ENCODE assay signal across 31 cellular contexts in genomic region chr5:123174916-123175481, GRCh38.
DNase-seq lines count a peak whose midpoint lies in the region; ATAC-seq and TF ChIP-seq lines count a peak whose summit lies in the region.
"Had no signal": no experiment of that assay in that cellular context is flagged by ENCODE, and none has a peak within 500 bp of the region (broad histone marks: within the 10 kb centered on the region; RNA-seq: fewer than 3 reads in every experiment).

No MANE protein-coding gene starts in this region.

- no peaks in the 10 kb centered on the region for H3K27me3 Mint-ChIP-seq in endodermal cell (ENCODE audit: insufficient read depth)

- H3K9ac ChIP-seq in Loucy (ENCODE audit: low read depth, low read length, poor library complexity, severe bottlenecking) (no peak overlapping the region), endodermal cell (ENCODE audit: extremely low read depth, low read length, poor library complexity, severe bottlenecking) (no peak overlapping the region), smooth muscle cell (ENCODE audit: low read depth) (no peak overlapping the region)
- H3K9ac ChIP-seq: BLaER1 treated with 17β-estradiol and CSF1 and Interleukin-3, amounts not matched to agents 10 nM and 100 nM; GM23248; KMS-11; parathyroid adenoma had no signal

- H3K9me3 ChIP-seq in Loucy (ENCODE audit: insufficient read depth, low read depth, low read length) (no peaks in the 10 kb centered on the region), endodermal cell (ENCODE audit: control insufficient read depth, low read length) (no peaks in the 10 kb centered on the region), smooth muscle cell (replicated peaks; ENCODE audit: low read depth) (no peaks in the 10 kb centered on the region), WERI-Rb-1 (ENCODE audit: severe bottlenecking) (no peaks in the 10 kb centered on the region)
- H3K9me3 ChIP-seq: BLaER1 treated with 17β-estradiol and CSF1 and Interleukin-3, amounts not matched to agents 10 nM and 100 nM; esophagus squamous epithelium; SJCRH30 had no signal

- H3K4me3 Mint-ChIP-seq in endodermal cell, result no peak overlapping the region
- H3K4me3 Mint-ChIP-seq: activated CD4-positive, alpha-beta T cell treated with anti-CD3 and anti-CD28 coated beads for 36 hours; memory B cell; neural crest cell had no signal

- no peaks in the 10 kb centered on the region for H4K20me1 ChIP-seq in Loucy (ENCODE audit: insufficient read depth, low read length, poor library complexity, severe bottlenecking)
- H4K20me1 ChIP-seq in smooth muscle cell (ENCODE audit: low read depth), result no peaks in the 10 kb centered on the region
- H4K20me1 ChIP-seq: BLaER1 treated with 17β-estradiol and CSF1 and Interleukin-3, amounts not matched to agents 10 nM and 100 nM had no signal

- DNase-seq in endodermal cell (no peak), smooth muscle cell (lab: John Stamatoyannopoulos, UW; ENCODE audit: unreplicated experiment) (no peak), WERI-Rb-1 (no peak)
- DNase-seq: activated CD4-positive, alpha-beta T cell treated with anti-CD3 and anti-CD28 coated beads for 36 hours; activated CD8-positive, alpha-beta memory T cell treated with anti-CD3 and anti-CD28 coated beads for 24 hours; activated naive CD4-positive, alpha-beta T cell treated with anti-CD3 and anti-CD28 coated beads, Interleukin-2, amount 50 U/mL, for 16 hours; activated T-cell treated with anti-CD3 and anti-CD28 coated beads for 4 hours; brain microvascular endothelial cell; cerebellar nuclear complex; COR-L47; esophagus squamous epithelium; GM23248; NCI-H1417; NCI-H2081 treated with DMSO at 0.1 percent for 48 hours; NCI-H345; NCI-H774; SJCRH30; stimulated activated naive CD8-positive, alpha-beta T cell treated with anti-CD3 and anti-CD28 coated beads, Interleukin-15, Interleukin-2, amounts not matched to agents 100 U/mL and 50 U/mL, for 24 hours; SW 1271 had no signal

- H2AFZ ChIP-seq in Loucy (ENCODE audit: low read length), result no peak overlapping the region
- H2AFZ ChIP-seq in smooth muscle cell (ENCODE audit: low read depth), result no peak overlapping the region
- H2AFZ ChIP-seq: GM23248, parathyroid adenoma had no signal

- no peaks in the 10 kb centered on the region for H3K27me3 ChIP-seq in Loucy (ENCODE audit: insufficient read depth, low read length, poor library complexity, severe bottlenecking)
- H3K27me3 ChIP-seq in endodermal cell (ENCODE audit: control insufficient read depth, insufficient read depth, low read length, poor library complexity, severe bottlenecking), result no peaks in the 10 kb centered on the region
- H3K27me3 ChIP-seq in smooth muscle cell (ENCODE audit: low read depth), result no peaks in the 10 kb centered on the region
- H3K27me3 ChIP-seq in WERI-Rb-1 (ENCODE audit: insufficient read depth, low read depth, severe bottlenecking), result no peaks in the 10 kb centered on the region
- H3K27me3 ChIP-seq: BLaER1 treated with 17β-estradiol and CSF1 and Interleukin-3, amounts not matched to agents 10 nM and 100 nM; brain microvascular endothelial cell; esophagus squamous epithelium; SJCRH30 had no signal

- H3K4me1 ChIP-seq in Loucy (ENCODE audit: insufficient read depth, low read length, poor library complexity, severe bottlenecking), result no peaks in the 10 kb centered on the region
- no peaks in the 10 kb centered on the region for H3K4me1 ChIP-seq in endodermal cell (ENCODE audit: control insufficient read depth, insufficient read depth, low read length)
- peaks cover 20% of the 10 kb centered on the region for H3K4me1 ChIP-seq in smooth muscle cell (ENCODE audit: low read depth)
- H3K4me1 ChIP-seq: BLaER1 treated with 17β-estradiol and CSF1 and Interleukin-3, amounts not matched to agents 10 nM and 100 nM; parathyroid adenoma; SJCRH30 had no signal

- H3K4me2 ChIP-seq in Loucy (ENCODE audit: low read depth, low read length, poor library complexity, severe bottlenecking) (no peak overlapping the region), smooth muscle cell (peak overlapping the region; percentile 44)
- H3K4me2 ChIP-seq: BLaER1 treated with 17β-estradiol and CSF1 and Interleukin-3, amounts not matched to agents 10 nM and 100 nM; KMS-11 had no signal

- H3K9me3 Mint-ChIP-seq in endodermal cell, result no peaks in the 10 kb centered on the region
- H3K9me3 Mint-ChIP-seq: activated T-helper 2 cell treated with anti-CD3 and anti-CD28 coated beads, Interferon-gamma antibody, Interleukin-2, Interleukin-4, amounts not matched to agents 10 μg/mL and 5 μg/mL and 100 μg/mL, durations not matched to agents 14 hours and 24 hours and 36 hours; memory B cell; neural crest cell had no signal

- TF ChIP-seq CTCF in GM12872 (IDR thresholded peaks at IDR 0.05; ENCODE audit: insufficient read depth, low read depth, low read length) (peak; percentile 26; the same call in 1 of the 3 replicates), Loucy (conservative IDR thresholded peaks at IDR 0.05; ENCODE audit: low read length) (peak; percentile 30; the same call in 1 of the 2 replicates), endodermal cell (conservative IDR thresholded peaks at IDR 0.05) (peak; percentile 64), smooth muscle cell (IDR thresholded peaks at IDR 0.05; ENCODE audit: borderline replicate concordance, insufficient read depth, poor library complexity, severe bottlenecking) (no peak), WERI-Rb-1 (IDR thresholded peaks at IDR 0.05; ENCODE audit: low read depth, low read length) (no peak)

- no peak for ATAC-seq in GM19324 (IDR thresholded peaks at IDR 0.05; ENCODE audit: low FRiP score, unreplicated experiment)
- no peak for ATAC-seq in HG03280 (IDR thresholded peaks at IDR 0.05; ENCODE audit: unreplicated experiment)
- ATAC-seq: activated CD4-positive, alpha-beta T cell treated with anti-CD3 and anti-CD28 coated beads for 36 hours; left lobe of liver; stimulated activated naive CD8-positive, alpha-beta T cell treated with anti-CD3 and anti-CD28 coated beads, Interleukin-15, Interleukin-2, amounts not matched to agents 100 U/mL and 50 U/mL, for 24 hours had no signal

- H3F3A ChIP-seq in Loucy (ENCODE audit: low read depth) (no peaks in the 10 kb centered on the region), smooth muscle cell (ENCODE audit: low read depth) (peaks cover 24% of the 10 kb centered on the region)

- no peaks in the 10 kb centered on the region for H3K9me2 ChIP-seq in Loucy (replicated peaks; ENCODE audit: low read depth, low read length)

- no peaks in the 10 kb centered on the region for H3K36me3 ChIP-seq in Loucy (ENCODE audit: insufficient read depth, low read length)
- H3K36me3 ChIP-seq in endodermal cell (ENCODE audit: control insufficient read depth, insufficient read depth, low read length), result no peaks in the 10 kb centered on the region
- no peaks in the 10 kb centered on the region for H3K36me3 ChIP-seq in smooth muscle cell (ENCODE audit: low read depth)
- H3K36me3 ChIP-seq in WERI-Rb-1, result no peaks in the 10 kb centered on the region
- H3K36me3 ChIP-seq: BLaER1 treated with 17β-estradiol and CSF1 and Interleukin-3, amounts not matched to agents 10 nM and 100 nM; brain microvascular endothelial cell; esophagus squamous epithelium; SJCRH30 had no signal

- H3K27ac ChIP-seq in endodermal cell (ENCODE audit: low read depth, low read length) (no peak overlapping the region), smooth muscle cell (ENCODE audit: low read depth) (peak overlapping the region; percentile 93), WERI-Rb-1 (no peak overlapping the region)
- H3K27ac ChIP-seq: BLaER1 treated with 17β-estradiol and CSF1 and Interleukin-3, amounts not matched to agents 10 nM and 100 nM; brain microvascular endothelial cell; esophagus squamous epithelium; GM23248; KMS-11; parathyroid adenoma; SJCRH30; skin epidermis had no signal

- H3K4me1 Mint-ChIP-seq in endodermal cell, result peaks cover 7% of the 10 kb centered on the region
- H3K4me1 Mint-ChIP-seq: activated CD4-positive, alpha-beta T cell treated with anti-CD3 and anti-CD28 coated beads for 36 hours; memory B cell; neural crest cell had no signal

- H3K79me2 ChIP-seq in Loucy (ENCODE audit: insufficient read depth, low read length) (no peaks in the 10 kb centered on the region), smooth muscle cell (ENCODE audit: low read depth) (peaks cover 10% of the 10 kb centered on the region)
- H3K79me2 ChIP-seq: parathyroid adenoma had no signal

- H3K4me3 ChIP-seq in Loucy (ENCODE audit: low read length, poor library complexity, severe bottlenecking), result no peak overlapping the region
- no peak overlapping the region for H3K4me3 ChIP-seq in endodermal cell (ENCODE audit: low read length)
- H3K4me3 ChIP-seq in smooth muscle cell, result no peak overlapping the region
- no peak overlapping the region for H3K4me3 ChIP-seq in WERI-Rb-1 (ENCODE audit: low read depth, low read length)
- H3K4me3 ChIP-seq: BLaER1 treated with 17β-estradiol and CSF1 and Interleukin-3, amounts not matched to agents 10 nM and 100 nM; esophagus squamous epithelium; GM23248; SJCRH30; skin epidermis had no signal

- no peak overlapping the region for H3K27ac Mint-ChIP-seq in endodermal cell
- H3K27ac Mint-ChIP-seq: activated CD4-positive, alpha-beta T cell treated with anti-CD3 and anti-CD28 coated beads for 36 hours; activated T-helper 2 cell treated with anti-CD3 and anti-CD28 coated beads, Interferon-gamma antibody, Interleukin-2, Interleukin-4, amounts not matched to agents 10 μg/mL and 5 μg/mL and 100 μg/mL, durations not matched to agents 14 hours and 24 hours and 36 hours; memory B cell had no signal

- H3K36me3 Mint-ChIP-seq in endodermal cell (ENCODE audit: low read depth), result no peaks in the 10 kb centered on the region
- H3K36me3 Mint-ChIP-seq: memory B cell had no signal

- 27% methylated on average over 1 of the region's 1 CpG; no CpG with 5 or more reads in 1 of the 2 experiments for WGBS in endodermal cell (ENCODE audit: insufficient coverage in 1 of 2, insufficient read length in 1 of 2), 2 experiments
- WGBS in smooth muscle cell (ENCODE audit: low lambda C conversion rate), result 24% methylated on average over 1 of the region's 1 CpG

Comparison
In these comparisons a context has a peak if more than half of its experiments do, and no peak if none do; other contexts are left out.
1. CTCF ChIP-seq: peak in GM12872 (single experiment), Loucy (single experiment) and endodermal cell (single experiment); none in smooth muscle cell (single experiment) and WERI-Rb-1 (single experiment).